8 cellular contexts compared by ENCODE assay signal in genomic region chr7:922334-923107, GRCh38. TPM values are rescaled to one million over a fixed set of nuclear protein-coding genes. Genes with fewer than 3 reads are reported as not detected.
A peak's percentile ranks its signal among the peaks of the same experiment; 100 is the strongest.
DNase-seq lines count a peak whose midpoint lies in the region; ATAC-seq and TF ChIP-seq lines count a peak whose summit lies in the region.

No MANE protein-coding gene starts in this region.

- peaks cover 15% of the 10 kb centered on the region for H3K27me3 Mint-ChIP-seq in activated CD4-positive, alpha-beta memory T cell treated with anti-CD3 and anti-CD28 coated beads, Interleukin-2, amount 10 ng/mL, durations not matched to agents 7 days and 5 days
- peaks cover 1% of the 10 kb centered on the region for H3K27me3 Mint-ChIP-seq in endothelial cell (ENCODE audit: unreplicated experiment)

- peak overlapping the region; percentile 78 for H3K4me3 Mint-ChIP-seq in activated CD4-positive, alpha-beta memory T cell treated with anti-CD3 and anti-CD28 coated beads, Interleukin-2, amount 10 ng/mL, durations not matched to agents 7 days and 5 days
- H3K4me3 Mint-ChIP-seq in stimulated activated effector memory CD8-positive, alpha-beta T cell treated with anti-CD3 and anti-CD28 coated beads, Interleukin-12 subunit alpha, Interleukin-12 subunit beta, amount 100 ng/mL, for 72 hours = peak overlapping the region; percentile 83
- no peak overlapping the region for H3K4me3 Mint-ChIP-seq in endothelial cell (ENCODE audit: unreplicated experiment)

- TF ChIP-seq CTCF in endothelial cell (IDR thresholded peaks at IDR 0.05; ENCODE audit: unreplicated experiment) = no peak

- H3K9me3 Mint-ChIP-seq in activated CD4-positive, alpha-beta memory T cell treated with anti-CD3 and anti-CD28 coated beads, Interleukin-2, amount 10 ng/mL, durations not matched to agents 7 days and 5 days = no peaks in the 10 kb centered on the region
- no peaks in the 10 kb centered on the region for H3K9me3 Mint-ChIP-seq in stimulated activated effector memory CD8-positive, alpha-beta T cell treated with anti-CD3 and anti-CD28 coated beads, Interleukin-12 subunit alpha, Interleukin-12 subunit beta, amount 100 ng/mL, for 72 hours
- no peaks in the 10 kb centered on the region for H3K9me3 Mint-ChIP-seq in endothelial cell (ENCODE audit: unreplicated experiment)

- intact Hi-C loops in left cardiac atrium (cut with DNase I) = no loop called here

- CTCF ChIA-PET in activated CD4-positive, alpha-beta memory T cell treated with anti-CD3 and anti-CD28 coated beads, Interleukin-2, amount 10 ng/mL, durations not matched to agents 7 days and 5 days (lab: Charles Lee) = interaction anchor here (0.8 to 2.1 kb wide), 6 partner anchors 10 to 255 kb away, joined by 4 to 9 read pairs (median 4); partner anchors contain the start of gene COX19

- peaks cover 5% of the 10 kb centered on the region for H3K36me3 Mint-ChIP-seq in activated CD4-positive, alpha-beta memory T cell treated with anti-CD3 and anti-CD28 coated beads, Interleukin-2, amount 10 ng/mL, durations not matched to agents 7 days and 5 days (ENCODE audit: low read depth)
- H3K36me3 Mint-ChIP-seq in stimulated activated effector memory CD8-positive, alpha-beta T cell treated with anti-CD3 and anti-CD28 coated beads, Interleukin-12 subunit alpha, Interleukin-12 subunit beta, amount 100 ng/mL, for 72 hours = peaks cover 39% of the 10 kb centered on the region
- no peaks in the 10 kb centered on the region for H3K36me3 Mint-ChIP-seq in endothelial cell (ENCODE audit: low read depth, unreplicated experiment)

- ATAC-seq in HG03064 (IDR thresholded peaks at IDR 0.05; ENCODE audit: low read depth, unreplicated experiment) (peak; percentile 1), left cardiac atrium (no peak)
- peak; percentile 0 for ATAC-seq in stimulated activated effector memory CD8-positive, alpha-beta T cell treated with anti-CD3 and anti-CD28 coated beads, Interleukin-12 subunit alpha, Interleukin-12 subunit beta, amount 100 ng/mL, for 72 hours

- POLR2A ChIA-PET in activated CD4-positive, alpha-beta memory T cell treated with anti-CD3 and anti-CD28 coated beads, Interleukin-2, amount 10 ng/mL, durations not matched to agents 7 days and 5 days (lab: Charles Lee) = interaction anchor here (0.9 to 4.2 kb wide), 16 partner anchors 9 to 318 kb away, joined by 3 to 54 read pairs (median 6); partner anchors contain the start of genes ADAP1, COX19, GET4 and GPR146

- peak; percentile 43 for DNase-seq in activated CD4-positive, alpha-beta memory T cell treated with anti-CD3 and anti-CD28 coated beads, Interleukin-2, amount 10 ng/mL, durations not matched to agents 7 days and 5 days
- peak; percentile 11 for DNase-seq in left cardiac atrium
- peak in 1 of 2 donors; percentile 74 for DNase-seq in stimulated activated effector memory CD8-positive, alpha-beta T cell treated with anti-CD3 and anti-CD28 coated beads, Interleukin-12 subunit alpha, Interleukin-12 subunit beta, amount 100 ng/mL, for 72 hours (ENCODE audit: low spot score in 2 of 2)
- no peak for DNase-seq in NCI-H128 (lab: John Stamatoyannopoulos, UW; ENCODE audit: unreplicated experiment)
- DNase-seq in NCI-H2081 treated with DMSO at 0.1 percent for 48 hours (lab: John Stamatoyannopoulos, UW) = no peak
- DNase-seq in GM19240 (ENCODE audit: insufficient read length, low spot score) = no peak
- no peak for DNase-seq in endothelial cell (ENCODE audit: low spot score)

- peak overlapping the region; percentile 92 for H3K27ac Mint-ChIP-seq in activated CD4-positive, alpha-beta memory T cell treated with anti-CD3 and anti-CD28 coated beads, Interleukin-2, amount 10 ng/mL, durations not matched to agents 7 days and 5 days
- peak overlapping the region; percentile 96 for H3K27ac Mint-ChIP-seq in stimulated activated effector memory CD8-positive, alpha-beta T cell treated with anti-CD3 and anti-CD28 coated beads, Interleukin-12 subunit alpha, Interleukin-12 subunit beta, amount 100 ng/mL, for 72 hours
- no peak overlapping the region for H3K27ac Mint-ChIP-seq in endothelial cell (ENCODE audit: unreplicated experiment)

- peaks cover 42% of the 10 kb centered on the region for H3K4me1 Mint-ChIP-seq in activated CD4-positive, alpha-beta memory T cell treated with anti-CD3 and anti-CD28 coated beads, Interleukin-2, amount 10 ng/mL, durations not matched to agents 7 days and 5 days
- peaks cover 72% of the 10 kb centered on the region for H3K4me1 Mint-ChIP-seq in stimulated activated effector memory CD8-positive, alpha-beta T cell treated with anti-CD3 and anti-CD28 coated beads, Interleukin-12 subunit alpha, Interleukin-12 subunit beta, amount 100 ng/mL, for 72 hours
- H3K4me1 Mint-ChIP-seq in endothelial cell (ENCODE audit: unreplicated experiment) = no peaks in the 10 kb centered on the region

RNA-seq across cellular contexts. Expression of gene ADAP1, which starts 32.0 kb away (rescaled TPM):
- total RNA-seq in activated CD4-positive, alpha-beta memory T cell treated with anti-CD3 and anti-CD28 coated beads, Interleukin-2, amount 10 ng/mL, durations not matched to agents 7 days and 5 days = 10 to 100 TPM; 11.1 to 13.0 TPM
- 1 to 10 TPM; 6.9 to 8.2 TPM for total RNA-seq in left cardiac atrium
- total RNA-seq in endothelial cell (ENCODE audit: unreplicated experiment) = 1.7 TPM

RNA-seq across cellular contexts. Expression of gene GET4, which starts 46.2 kb away (rescaled TPM):
- 10 to 100 TPM; 32.6 to 38.2 TPM for total RNA-seq in activated CD4-positive, alpha-beta memory T cell treated with anti-CD3 and anti-CD28 coated beads, Interleukin-2, amount 10 ng/mL, durations not matched to agents 7 days and 5 days
- total RNA-seq in left cardiac atrium = 10 to 100 TPM; 17.8 to 28.3 TPM
- total RNA-seq in endothelial cell (ENCODE audit: unreplicated experiment) = 61.3 TPM

RNA-seq across cellular contexts. Expression of gene COX19, which starts 52.8 kb away (rescaled TPM):
- 10 to 100 TPM; 17.4 to 18.2 TPM for total RNA-seq in activated CD4-positive, alpha-beta memory T cell treated with anti-CD3 and anti-CD28 coated beads, Interleukin-2, amount 10 ng/mL, durations not matched to agents 7 days and 5 days
- 1 to 10 TPM; 6.6 to 8.5 TPM for total RNA-seq in left cardiac atrium
- 10.2 TPM for total RNA-seq in endothelial cell (ENCODE audit: unreplicated experiment)

Comparison
In these comparisons a context has a peak if more than half of its experiments do, and no peak if none do; other contexts are left out.
1. ATAC-seq: peak in HG03064 (single experiment) and stimulated activated effector memory CD8-positive, alpha-beta T cell treated with anti-CD3 and anti-CD28 coated beads, Interleukin-12 subunit alpha, Interleukin-12 subunit beta, amount 100 ng/mL, for 72 hours (single experiment); none in left cardiac atrium (0 of 2).
2. DNase-seq: peak in activated CD4-positive, alpha-beta memory T cell treated with anti-CD3 and anti-CD28 coated beads, Interleukin-2, amount 10 ng/mL, durations not matched to agents 7 days and 5 days (single experiment) and left cardiac atrium (single experiment); none in NCI-H128 (single experiment), NCI-H2081 treated with DMSO at 0.1 percent for 48 hours (single experiment), GM19240 (single experiment) and endothelial cell (single experiment).